In the genomic region with DNA sequence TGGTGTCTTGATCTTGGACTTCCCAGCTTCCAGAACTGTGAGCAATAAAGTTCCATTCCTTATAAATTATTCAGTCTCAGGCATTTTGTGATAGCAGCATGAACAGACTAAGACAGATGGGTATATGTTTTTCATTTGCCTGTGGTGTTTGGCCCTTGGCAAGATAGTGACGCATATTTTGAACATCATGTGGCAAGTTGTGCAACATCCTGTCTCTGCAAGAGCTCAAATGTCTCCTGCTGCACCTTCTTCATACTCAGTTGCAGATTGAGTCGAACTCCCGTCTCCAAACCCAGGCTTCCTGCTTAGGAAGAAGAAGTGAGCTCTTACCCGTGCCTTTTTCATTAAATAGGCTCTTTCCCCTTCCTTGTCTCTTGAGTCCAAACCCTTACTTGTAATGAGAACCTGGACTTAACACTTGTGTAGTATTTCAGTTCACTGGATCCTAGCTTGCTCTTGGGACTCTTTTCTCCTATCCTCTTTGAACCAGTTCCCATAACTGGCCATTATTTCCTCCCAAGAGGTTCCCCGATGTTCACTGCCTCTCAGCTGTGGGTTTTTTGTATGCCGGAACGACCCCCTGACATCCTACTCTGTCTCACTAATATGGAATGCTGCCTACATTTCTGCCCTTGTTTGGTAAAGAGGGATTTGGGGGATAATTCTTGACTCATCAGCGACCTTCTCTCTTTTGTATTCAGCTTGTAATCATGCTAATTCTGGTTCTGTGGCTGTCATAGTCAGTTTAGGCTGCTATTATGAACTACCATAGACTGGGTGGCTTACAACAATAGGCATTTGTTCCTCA, we compare ENCODE assay signal across 11 cellular contexts.
A peak's percentile ranks its signal among the peaks of the same experiment; 100 is the strongest.
DNase-seq lines count a peak whose midpoint lies in the region; ATAC-seq, FAIRE-seq and TF ChIP-seq lines count a peak whose summit lies in the region.
"Had no signal": no experiment of that assay in that cellular context is flagged by ENCODE, and none has a peak within 500 bp of the region (broad histone marks: within the 10 kb centered on the region; RNA-seq: fewer than 3 reads in every experiment).

No MANE protein-coding gene starts in this region.

- in situ Hi-C loops in HepG2 (cut with HindIII; ENCODE audit: extremely low pct_ligation_motif_present, low pct_unique_long_range_greater_than_20kb) = no loop called here

- H4K20me1 ChIP-seq in HepG2 (ENCODE audit: insufficient read depth, low read length) = no peaks in the 10 kb centered on the region

- H3K4me2 ChIP-seq in HepG2 (ENCODE audit: low read depth, low read length) = no peak overlapping the region

- H3K27me3 Mint-ChIP-seq in endothelial cell (ENCODE audit: unreplicated experiment) = no peaks in the 10 kb centered on the region
- H3K27me3 Mint-ChIP-seq: effector memory CD8-positive, alpha-beta T cell had no signal

- H3K4me3 ChIP-seq in AG10803 (ENCODE audit: low read length) (peak overlapping the region; percentile 14), HepG2 (replicated peaks in 1 of 3; ENCODE audit: insufficient read depth in 1 of 3, low read depth in 2 of 3, low read length in 3 of 3) (no peak overlapping the region)

- H3K36me3 Mint-ChIP-seq in endothelial cell (ENCODE audit: low read depth, unreplicated experiment) = no peaks in the 10 kb centered on the region
- H3K36me3 Mint-ChIP-seq: CD8-positive, alpha-beta memory T cell had no signal

- POLR2A ChIA-PET in HepG2 (lab: Yijun Ruan, JAX) = no interaction called here

- H3K36me3 ChIP-seq in HepG2 (replicated peaks in 1 of 2; ENCODE audit: control insufficient read depth in 1 of 2, insufficient read depth in 2 of 2, low read length in 2 of 2) = no peaks in the 10 kb centered on the region

- no TSS peak for BruUV-seq in HepG2 (replicated peaks; lab: Mats Ljungman, UMichigan)

- no peaks in the 10 kb centered on the region for H3K27me3 ChIP-seq in HepG2 (ENCODE audit: control insufficient read depth in 1 of 2, insufficient read depth in 2 of 2, low read length in 2 of 2)

- no peak for FAIRE-seq in HepG2 (lab: Jason Lieb, UNC)

- H3K4me1 ChIP-seq in HepG2 (ENCODE audit: insufficient read depth, low read length) = no peaks in the 10 kb centered on the region

- ATAC-seq in HepG2 (no peak), GM18861 (IDR thresholded peaks at IDR 0.05; ENCODE audit: unreplicated experiment) (no peak), HG03025 (IDR thresholded peaks at IDR 0.05; ENCODE audit: low FRiP score, unreplicated experiment) (no peak)
- ATAC-seq: effector memory CD8-positive, alpha-beta T cell had no signal

- H3K4me1 Mint-ChIP-seq in endothelial cell (ENCODE audit: unreplicated experiment) = peaks cover 2% of the 10 kb centered on the region
- H3K4me1 Mint-ChIP-seq: CD8-positive, alpha-beta memory T cell had no signal

- no peak for TF ChIP-seq EP300 in HepG2 (IDR thresholded peaks at IDR 0.05; ENCODE audit: low read depth in 2 of 2, low read length in 2 of 2)
- no peak for TF ChIP-seq EP300 in HepG2 (CRISPR knock-in tag; IDR thresholded peaks at IDR 0.05; ENCODE audit: borderline replicate concordance)

- no peak overlapping the region for H3K27ac Mint-ChIP-seq in endothelial cell (ENCODE audit: unreplicated experiment)
- H3K27ac Mint-ChIP-seq: CD8-positive, alpha-beta memory T cell; effector memory CD8-positive, alpha-beta T cell had no signal

- TF ChIP-seq CTCF in AG10803 (conservative IDR thresholded peaks at IDR 0.05; ENCODE audit: low read length) = no peak
- no peak for TF ChIP-seq CTCF in HepG2 (CRISPR knock-in tag; IDR thresholded peaks at IDR 0.05)
- TF ChIP-seq CTCF in endothelial cell (IDR thresholded peaks at IDR 0.05; ENCODE audit: unreplicated experiment) = no peak

- H2AFZ ChIP-seq in HepG2 (ENCODE audit: low read length) = no peak overlapping the region

- intact Hi-C loops in HepG2 (cut with micrococcal nuclease; ENCODE audit: unreplicated experiment) = no loop called here

- no peak for TF ChIP-seq POLR2A in HepG2 (IDR thresholded peaks at IDR 0.05; ENCODE audit: insufficient read depth in 1 of 2, low read depth in 2 of 2, low read length in 2 of 2)

- TF ChIP-seq RAD21 in HepG2 (CRISPR knock-in tag; IDR thresholded peaks at IDR 0.05) = no peak

- DNase-seq in AG10803 (ENCODE audit: low read depth) (peak; percentile 100), LHCN-M2 (ENCODE audit: low read depth) (peak; percentile 98), amniotic stem cell (lab: John Stamatoyannopoulos, UW) (peak; percentile 90), HepG2 (ENCODE audit: low spot score) (no peak), medulla oblongata (ENCODE audit: extremely low spot score) (no peak), endothelial cell (ENCODE audit: low spot score) (no peak)
- DNase-seq: CD8-positive, alpha-beta memory T cell; effector memory CD8-positive, alpha-beta T cell; MM.1S had no signal

- WGBS in HepG2 (ENCODE audit: low lambda C conversion rate) = 13% methylated on average over 8 of the region's 8 CpGs

- H3K27ac ChIP-seq in HepG2 (ENCODE audit: extremely low read length, insufficient read depth, low read length) = no peak overlapping the region

- no peak overlapping the region for H3K9ac ChIP-seq in HepG2 (ENCODE audit: insufficient read depth, low read depth, low read length)

- H3K9me3 ChIP-seq in HepG2 (ENCODE audit: low read length) = no peaks in the 10 kb centered on the region

- CTCF ChIA-PET in HepG2 (lab: Yijun Ruan, JAX; ENCODE audit: low intra/inter-chr PET ratio, low total read pairs) = no interaction called here

- H3K79me2 ChIP-seq in HepG2 (ENCODE audit: insufficient read depth, low read length) = no peaks in the 10 kb centered on the region

- no peaks in the 10 kb centered on the region for H3K9me3 Mint-ChIP-seq in endothelial cell (ENCODE audit: unreplicated experiment)

- H3K4me3 Mint-ChIP-seq in endothelial cell (ENCODE audit: unreplicated experiment) = no peak overlapping the region
- H3K4me3 Mint-ChIP-seq: CD8-positive, alpha-beta memory T cell; effector memory CD8-positive, alpha-beta T cell had no signal

TF ChIP-seq in HepG2, 621 proteins besides CTCF, POLR2A, EP300 and RAD21:
- peak; percentile 59; the same call in 1 of the 2 replicates for TF ChIP-seq CEBPB (IDR thresholded peaks at IDR 0.05; ENCODE audit: borderline replicate concordance, low read depth, low read length)
- no peak for TF ChIP-seq FOXM1 (CRISPR knock-in tag; IDR thresholded peaks at IDR 0.05)
TF ChIP-seq in HepG2: peak in this region for 1.

Comparison
In these comparisons a context has a peak if more than half of its experiments do, and no peak if none do; other contexts are left out.
1. DNase-seq: peak in AG10803 (single experiment), LHCN-M2 (single experiment) and amniotic stem cell (single experiment); none in HepG2 (single experiment), medulla oblongata (single experiment) and endothelial cell (single experiment).